8 cellular contexts compared by ENCODE assay signal in the genomic region with DNA sequence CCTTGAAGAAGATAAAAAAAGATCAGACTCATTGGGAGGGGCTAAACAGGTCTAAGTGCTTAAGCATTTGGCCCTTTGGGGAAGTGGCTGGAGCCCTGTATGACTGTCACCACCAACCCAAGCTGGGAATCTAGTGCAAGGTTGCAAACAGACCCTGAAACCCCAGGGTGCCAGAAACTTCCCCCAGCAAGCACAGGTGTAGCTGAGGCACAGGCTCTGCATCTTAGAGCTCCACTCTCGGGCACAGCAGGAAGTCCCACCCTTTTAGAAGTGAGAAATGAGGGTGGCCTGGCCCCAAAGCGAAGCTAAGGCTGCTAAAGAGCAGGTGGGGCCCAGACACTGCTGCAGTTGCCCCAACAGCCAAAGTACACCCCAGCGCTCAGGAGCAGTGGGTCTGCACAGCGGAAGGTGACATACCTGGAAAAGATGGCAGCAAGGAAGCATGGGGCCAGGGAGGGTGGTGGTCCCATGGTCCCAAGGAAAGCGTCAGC. TPM values are rescaled to one million over a fixed set of nuclear protein-coding genes. Genes with fewer than 3 reads are reported as not detected.
A peak's percentile ranks its signal among the peaks of the same experiment; 100 is the strongest.
DNase-seq lines count a peak whose midpoint lies in the region; ATAC-seq and TF ChIP-seq lines count a peak whose summit lies in the region.

No MANE protein-coding gene starts in this region.

- H3K9me3 Mint-ChIP-seq in stimulated activated effector memory CD8-positive, alpha-beta T cell treated with anti-CD3 and anti-CD28 coated beads, Interleukin-12 subunit alpha, Interleukin-12 subunit beta, amount 100 ng/mL, for 72 hours = no peaks in the 10 kb centered on the region

- H3K4me2 ChIP-seq in GM23248 (ENCODE audit: unreplicated experiment) = no peak overlapping the region

- H3F3A ChIP-seq in GM23248 (ENCODE audit: insufficient read depth) = peaks cover 22% of the 10 kb centered on the region

- no peak overlapping the region for H3K27ac ChIP-seq in vagina
- H3K27ac ChIP-seq in GM23248 = no peak overlapping the region

- in situ Hi-C loops in GM23248 (cut with MboI) = no loop called here

- H4K20me1 ChIP-seq in GM23248 (ENCODE audit: insufficient read depth) = no peaks in the 10 kb centered on the region

- intact Hi-C loops in vagina (cut with DNase I) = no loop called here

- peak; percentile 68 for DNase-seq in activated CD8-positive, alpha-beta memory T cell treated with anti-CD3 and anti-CD28 coated beads for 24 hours
- no peak for DNase-seq in activated CD8-positive, alpha-beta memory T cell treated with anti-CD3 and anti-CD28 coated beads, Interleukin-2, amount 50 U/mL, for 4 hours
- DNase-seq in RPMI8226 (peak; percentile 74), vagina (ENCODE audit: extremely low spot score in 2 of 2) (no peak), GM23248 (no peak), NCI-H2196 treated with DMSO at 0.1 percent for 48 hours (lab: John Stamatoyannopoulos, UW; ENCODE audit: unreplicated experiment) (no peak)
- DNase-seq in stimulated activated effector memory CD8-positive, alpha-beta T cell treated with anti-CD3 and anti-CD28 coated beads, Interleukin-12 subunit alpha, Interleukin-12 subunit beta, amount 100 ng/mL, for 72 hours (ENCODE audit: low spot score in 2 of 2) = peak in 1 of 2 donors; percentile 57

- no peak overlapping the region for H3K4me3 ChIP-seq in vagina
- H3K4me3 ChIP-seq in GM23248 = no peak overlapping the region

- H3K27me3 ChIP-seq in vagina (no peaks in the 10 kb centered on the region), GM23248 (replicated peaks; ENCODE audit: insufficient read depth) (no peaks in the 10 kb centered on the region)

- H3K4me1 Mint-ChIP-seq in stimulated activated effector memory CD8-positive, alpha-beta T cell treated with anti-CD3 and anti-CD28 coated beads, Interleukin-12 subunit alpha, Interleukin-12 subunit beta, amount 100 ng/mL, for 72 hours = peaks cover 13% of the 10 kb centered on the region

- H3K4me1 ChIP-seq in vagina (no peaks in the 10 kb centered on the region), GM23248 (ENCODE audit: insufficient read depth) (0 out of 2 replicates have a peak, but pooled peaks cover 4% of the 10 kb centered on the region)

- peak; percentile 54 for ATAC-seq in HG02884 (IDR thresholded peaks at IDR 0.05; ENCODE audit: unreplicated experiment)
- ATAC-seq in stimulated activated effector memory CD8-positive, alpha-beta T cell treated with anti-CD3 and anti-CD28 coated beads, Interleukin-12 subunit alpha, Interleukin-12 subunit beta, amount 100 ng/mL, for 72 hours = peak; percentile 17

- H3K79me2 ChIP-seq in GM23248 (ENCODE audit: insufficient read depth) = no peaks in the 10 kb centered on the region

- TF ChIP-seq CTCF in vagina (IDR thresholded peaks at IDR 0.05) = no peak

- H3K4me3 Mint-ChIP-seq in stimulated activated effector memory CD8-positive, alpha-beta T cell treated with anti-CD3 and anti-CD28 coated beads, Interleukin-12 subunit alpha, Interleukin-12 subunit beta, amount 100 ng/mL, for 72 hours = peak overlapping the region; percentile 19

- no peaks in the 10 kb centered on the region for H3K36me3 Mint-ChIP-seq in stimulated activated effector memory CD8-positive, alpha-beta T cell treated with anti-CD3 and anti-CD28 coated beads, Interleukin-12 subunit alpha, Interleukin-12 subunit beta, amount 100 ng/mL, for 72 hours

- H3K27ac Mint-ChIP-seq in stimulated activated effector memory CD8-positive, alpha-beta T cell treated with anti-CD3 and anti-CD28 coated beads, Interleukin-12 subunit alpha, Interleukin-12 subunit beta, amount 100 ng/mL, for 72 hours = peak overlapping the region; percentile 48

- H3K9me2 ChIP-seq in GM23248 (ENCODE audit: insufficient read depth) = no peaks in the 10 kb centered on the region

- 87 to 90% methylated on average over 5 of the region's 5 CpGs for WGBS in GM23248 (ENCODE audit: low coverage in 1 of 2, low lambda C conversion rate in 2 of 2, missing lambda C conversion rate in 2 of 2), 2 experiments

- TF ChIP-seq POLR2A in vagina (IDR thresholded peaks at IDR 0.05) = no peak

- H3K36me3 ChIP-seq in vagina = no peaks in the 10 kb centered on the region
- no peaks in the 10 kb centered on the region for H3K36me3 ChIP-seq in GM23248 (ENCODE audit: low read depth)

- H3K9ac ChIP-seq in GM23248 = no peak overlapping the region

- H2AFZ ChIP-seq in GM23248 = no peak overlapping the region

- H3K9me3 ChIP-seq in vagina (no peaks in the 10 kb centered on the region), GM23248 (ENCODE audit: low read depth) (no peaks in the 10 kb centered on the region)

RNA-seq across cellular contexts. Expression of a gene that starts 5.8 kb away (rescaled TPM):
- total RNA-seq in vagina = 51.8 TPM
- total RNA-seq in GM23248 (2014; rRNA removed; shearing (Covaris generic)) = 23.4 and 34.4 TPM in 2 replicates
- 10.9 and 12.1 TPM in 2 replicates for polyA plus RNA-seq in GM23248 (2016; fragmentation: Nextera tagmentation; extraction: Ambion mirVana)

RNA-seq across cellular contexts. Expression of a gene that starts 56.6 kb away (rescaled TPM):
- 26.5 TPM for total RNA-seq in vagina
- total RNA-seq in GM23248 (2014; rRNA removed; shearing (Covaris generic)) = 14.2 and 28.7 TPM in 2 replicates
- 32.3 and 33.2 TPM in 2 replicates for polyA plus RNA-seq in GM23248 (2016; fragmentation: Nextera tagmentation; extraction: Ambion mirVana)

Comparison
In these comparisons a context has a peak if more than half of its experiments do, and no peak if none do; other contexts are left out.
1. DNase-seq: peak in activated CD8-positive, alpha-beta memory T cell treated with anti-CD3 and anti-CD28 coated beads for 24 hours (single experiment) and RPMI8226 (single experiment); none in activated CD8-positive, alpha-beta memory T cell treated with anti-CD3 and anti-CD28 coated beads, Interleukin-2, amount 50 U/mL, for 4 hours (single experiment), vagina (0 of 2), GM23248 (single experiment) and NCI-H2196 treated with DMSO at 0.1 percent for 48 hours (single experiment).